In the genomic region with DNA sequence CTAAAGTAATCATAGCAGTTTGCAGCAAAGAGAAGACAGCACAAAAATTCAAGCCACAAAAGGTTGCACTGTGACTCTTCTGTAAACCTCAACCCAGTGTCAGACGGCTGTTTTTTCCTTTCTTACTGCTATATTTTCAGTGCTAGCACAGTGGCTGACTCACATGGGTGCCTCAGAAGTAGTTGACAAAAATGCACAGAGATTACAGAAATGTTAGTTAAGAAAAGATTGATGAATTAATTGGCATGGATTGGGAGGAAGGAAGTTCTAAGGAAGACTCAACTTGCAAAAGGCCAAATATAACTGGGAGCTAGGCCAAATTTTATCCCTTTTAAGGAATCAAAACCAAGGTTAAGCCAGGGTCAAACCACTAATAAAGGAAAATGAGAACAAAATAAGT, we compare ENCODE assay signal across 9 cellular contexts. TPM values are rescaled to one million over a fixed set of nuclear protein-coding genes. Genes with fewer than 3 reads are reported as not detected.
DNase-seq lines count a peak whose midpoint lies in the region; ATAC-seq, FAIRE-seq and TF ChIP-seq lines count a peak whose summit lies in the region.
"Had no signal": no experiment of that assay in that cellular context is flagged by ENCODE, and none has a peak within 500 bp of the region (broad histone marks: within the 10 kb centered on the region; RNA-seq: fewer than 3 reads in every experiment).

No MANE protein-coding gene starts in this region.

- FAIRE-seq in D721Med (lab: Jason Lieb, UNC) = no peak

- TF ChIP-seq CTCF in fibroblast of lung (conservative IDR thresholded peaks at IDR 0.05 in 1 of 2, IDR thresholded peaks at IDR 0.05 in 1 of 2; ENCODE audit: low read depth in 1 of 2, low read length in 2 of 2) = no peak
- no peak for TF ChIP-seq CTCF in D721Med (IDR thresholded peaks at IDR 0.05; ENCODE audit: insufficient read depth, missing control alignments)

- no peaks in the 10 kb centered on the region for H3K36me3 ChIP-seq in fibroblast of lung (ENCODE audit: control insufficient read depth, insufficient read depth, low read length)
- H3K36me3 ChIP-seq in urinary bladder (ENCODE audit: insufficient read depth) = no peaks in the 10 kb centered on the region

- H2AFZ ChIP-seq in fibroblast of lung (ENCODE audit: low read length) = no peak overlapping the region

- 29% methylated on average over 1 of the region's 1 CpG for WGBS in right cardiac atrium
- 14% methylated on average over 1 of the region's 1 CpG for WGBS in urinary bladder

- intact Hi-C loops in right cardiac atrium (cut with DNase I) (no loop called here), Right ventricle myocardium inferior (cut with DNase I) (no loop called here)

- no peak overlapping the region for H3K9ac ChIP-seq in fibroblast of lung (ENCODE audit: insufficient read depth, low read length)

- H3K79me2 ChIP-seq in fibroblast of lung (ENCODE audit: control insufficient read depth, insufficient read depth, low read length) = no peaks in the 10 kb centered on the region

- DNase-seq in right cardiac atrium = no peak
- DNase-seq in Right ventricle myocardium inferior (ENCODE audit: missing footprints) = no peak
- peak; percentile 74 to 79 for DNase-seq in fibroblast of lung (ENCODE audit: low read depth in 2 of 2)
- no peak for DNase-seq in NCI-H82 (lab: John Stamatoyannopoulos, UW)
- no peak for DNase-seq in D721Med (ENCODE audit: insufficient read length, low spot score)

- no peak overlapping the region for H3K4me2 ChIP-seq in fibroblast of lung (ENCODE audit: extremely low read depth, insufficient read depth, low read length)

- no peaks in the 10 kb centered on the region for H3K4me1 ChIP-seq in right cardiac atrium (ENCODE audit: control insufficient read depth, insufficient read depth, low read length)
- H3K4me1 ChIP-seq in fibroblast of lung (ENCODE audit: control insufficient read depth, extremely low read depth, insufficient read depth, low read length) = no peaks in the 10 kb centered on the region
- H3K4me1 ChIP-seq in urinary bladder (ENCODE audit: insufficient read depth) = no peaks in the 10 kb centered on the region

- H3K4me3 ChIP-seq in right cardiac atrium (ENCODE audit: low read length) (no peak overlapping the region), fibroblast of lung (replicated peaks in 1 of 4; ENCODE audit: control extremely low read depth in 1 of 4, insufficient read depth in 1 of 4, low read depth in 3 of 4, low read length in 4 of 4) (no peak overlapping the region), urinary bladder (ENCODE audit: low read depth, low read length) (no peak overlapping the region)

- ATAC-seq in right cardiac atrium (peak; percentile 36 to 70), Right ventricle myocardium inferior (no peak), SK-N-SH treated with all-trans-retinoic acid at 6 μM for 48 hours (peak; percentile 83), HG03571 (IDR thresholded peaks at IDR 0.05; ENCODE audit: unreplicated experiment) (no peak)

- H4K20me1 ChIP-seq in fibroblast of lung (ENCODE audit: control insufficient read depth, extremely low read depth, insufficient read depth, low read length) = no peaks in the 10 kb centered on the region

- H3K27me3 ChIP-seq in right cardiac atrium (ENCODE audit: control insufficient read depth, insufficient read depth) (no peaks in the 10 kb centered on the region), fibroblast of lung (ENCODE audit: control insufficient read depth, insufficient read depth, low read length) (no peaks in the 10 kb centered on the region)

- H3K9me3 ChIP-seq in right cardiac atrium (ENCODE audit: control insufficient read depth, low read length) (no peaks in the 10 kb centered on the region), fibroblast of lung (ENCODE audit: control insufficient read depth, insufficient read depth, low read depth, low read length) (no peaks in the 10 kb centered on the region)

- H3K27ac ChIP-seq in right cardiac atrium (ENCODE audit: low read length) (no peak overlapping the region), fibroblast of lung (ENCODE audit: insufficient read depth, low read length) (no peak overlapping the region), urinary bladder (ENCODE audit: low read depth) (peak overlapping the region; percentile 2)
- H3K27ac ChIP-seq: VCaP had no signal

TF ChIP-seq in SK-N-SH treated with all-trans-retinoic acid at 6 μM for 48 hours, 23 proteins besides CTCF, POLR2A, EP300 and RAD21:
- TF ChIP-seq PPARA (CRISPR knock-in tag; IDR thresholded peaks at IDR 0.05; ENCODE audit: borderline replicate concordance) (no peak), ZNF70 (CRISPR knock-in tag; IDR thresholded peaks at IDR 0.05) (no peak), CSDC2 (CRISPR knock-in tag; IDR thresholded peaks at IDR 0.05) (no peak), ESRRG (CRISPR knock-in tag; IDR thresholded peaks at IDR 0.05) (no peak), TOX (CRISPR knock-in tag; IDR thresholded peaks at IDR 0.05; ENCODE audit: borderline replicate concordance) (peak; percentile 64; the same call in 1 of the 2 replicates), ZNF8 (CRISPR knock-in tag; IDR thresholded peaks at IDR 0.05) (no peak), ZFP30 (CRISPR knock-in tag; IDR thresholded peaks at IDR 0.05) (no peak)
- TF ChIP-seq, protein P1, sequence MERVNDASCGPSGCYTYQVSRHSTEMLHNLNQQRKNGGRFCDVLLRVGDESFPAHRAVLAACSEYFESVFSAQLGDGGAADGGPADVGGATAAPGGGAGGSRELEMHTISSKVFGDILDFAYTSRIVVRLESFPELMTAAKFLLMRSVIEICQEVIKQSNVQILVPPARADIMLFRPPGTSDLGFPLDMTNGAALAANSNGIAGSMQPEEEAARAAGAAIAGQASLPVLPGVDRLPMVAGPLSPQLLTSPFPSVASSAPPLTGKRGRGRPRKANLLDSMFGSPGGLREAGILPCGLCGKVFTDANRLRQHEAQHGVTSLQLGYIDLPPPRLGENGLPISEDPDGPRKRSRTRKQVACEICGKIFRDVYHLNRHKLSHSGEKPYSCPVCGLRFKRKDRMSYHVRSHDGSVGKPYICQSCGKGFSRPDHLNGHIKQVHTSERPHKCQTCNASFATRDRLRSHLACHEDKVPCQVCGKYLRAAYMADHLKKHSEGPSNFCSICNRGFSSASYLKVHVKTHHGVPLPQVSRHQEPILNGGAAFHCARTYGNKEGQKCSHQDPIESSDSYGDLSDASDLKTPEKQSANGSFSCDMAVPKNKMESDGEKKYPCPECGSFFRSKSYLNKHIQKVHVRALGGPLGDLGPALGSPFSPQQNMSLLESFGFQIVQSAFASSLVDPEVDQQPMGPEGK (CRISPR knock-in tag; IDR thresholded peaks at IDR 0.05; ENCODE audit: borderline replicate concordance) = no peak
- TF ChIP-seq, protein P2, sequence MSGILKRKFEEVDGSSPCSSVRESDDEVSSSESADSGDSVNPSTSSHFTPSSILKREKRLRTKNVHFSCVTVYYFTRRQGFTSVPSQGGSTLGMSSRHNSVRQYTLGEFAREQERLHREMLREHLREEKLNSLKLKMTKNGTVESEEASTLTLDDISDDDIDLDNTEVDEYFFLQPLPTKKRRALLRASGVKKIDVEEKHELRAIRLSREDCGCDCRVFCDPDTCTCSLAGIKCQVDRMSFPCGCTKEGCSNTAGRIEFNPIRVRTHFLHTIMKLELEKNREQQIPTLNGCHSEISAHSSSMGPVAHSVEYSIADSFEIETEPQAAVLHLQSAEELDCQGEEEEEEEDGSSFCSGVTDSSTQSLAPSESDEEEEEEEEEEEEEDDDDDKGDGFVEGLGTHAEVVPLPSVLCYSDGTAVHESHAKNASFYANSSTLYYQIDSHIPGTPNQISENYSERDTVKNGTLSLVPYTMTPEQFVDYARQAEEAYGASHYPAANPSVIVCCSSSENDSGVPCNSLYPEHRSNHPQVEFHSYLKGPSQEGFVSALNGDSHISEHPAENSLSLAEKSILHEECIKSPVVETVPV (CRISPR knock-in tag; IDR thresholded peaks at IDR 0.05) = no peak
TF ChIP-seq in SK-N-SH treated with all-trans-retinoic acid at 6 μM for 48 hours: peak in this region for 1.

RNA-seq across cellular contexts. Expression of a gene that starts 43.7 kb away (rescaled TPM):
- total RNA-seq in right cardiac atrium (10 to 100 TPM; 22.2 to 42.4 (median 29.4) TPM), Right ventricle myocardium inferior (29.9 TPM), fibroblast of lung (12.1 and 12.6 TPM in 2 replicates), urinary bladder (303 TPM)
- polyA plus RNA-seq in right cardiac atrium (6.6 TPM), fibroblast of lung (7.0 and 115 TPM in 2 replicates), urinary bladder (53.9 TPM)
- polyA plus RNA-seq in fibroblast of lung (2012) = 6.4 and 72.9 TPM in 2 replicates
- 4.1 and 35.0 TPM in 2 replicates for polyA minus RNA-seq in fibroblast of lung (ENCODE audit: low replicate concordance)

RNA-seq across cellular contexts. Expression of a gene that starts 43.7 kb away (rescaled TPM):
- total RNA-seq in right cardiac atrium = 10 to 100 TPM; 19.1 to 24.3 (median 20.2) TPM
- 7.9 TPM for polyA plus RNA-seq in right cardiac atrium
- 20.5 TPM for total RNA-seq in Right ventricle myocardium inferior
- 31.1 and 45.2 TPM in 2 replicates for total RNA-seq in fibroblast of lung
- polyA plus RNA-seq in fibroblast of lung = 20.7 and 30.5 TPM in 2 replicates
- 20.5 and 35.5 TPM in 2 replicates for polyA plus RNA-seq in fibroblast of lung (2012)
- polyA minus RNA-seq in fibroblast of lung (ENCODE audit: low replicate concordance) = 17.3 and 33.7 TPM in 2 replicates
- total RNA-seq in urinary bladder = 58.7 TPM
- 38.0 TPM for polyA plus RNA-seq in urinary bladder

Comparison
In these comparisons a context has a peak if more than half of its experiments do, and no peak if none do; other contexts are left out.
1. ATAC-seq: peak in right cardiac atrium (2 of 2) and SK-N-SH treated with all-trans-retinoic acid at 6 μM for 48 hours (single experiment); none in Right ventricle myocardium inferior (single experiment) and HG03571 (single experiment).
2. DNase-seq: peak in fibroblast of lung (2 of 2); none in right cardiac atrium (0 of 3), Right ventricle myocardium inferior (single experiment), NCI-H82 (single experiment) and D721Med (single experiment).